In genomic region chr6:118468682-118469465, GRCh38 we compare ENCODE assay signal across 13 cellular contexts.
DNase-seq lines count a peak whose midpoint lies in the region; ATAC-seq, FAIRE-seq and TF ChIP-seq lines count a peak whose summit lies in the region.
"Had no signal": no experiment of that assay in that cellular context is flagged by ENCODE, and none has a peak within 500 bp of the region (broad histone marks: within the 10 kb centered on the region; RNA-seq: fewer than 3 reads in every experiment).

No MANE protein-coding gene starts in this region.

- H3K4me3 ChIP-seq in bronchial epithelial cell (ENCODE audit: low read depth, low read length), result no peak overlapping the region
- H3K4me3 ChIP-seq: uterus had no signal

- H3K27me3 ChIP-seq in bronchial epithelial cell (ENCODE audit: control insufficient read depth, insufficient read depth, low read length), result no peaks in the 10 kb centered on the region
- H3K27me3 ChIP-seq: uterus had no signal

- peaks cover 3% of the 10 kb centered on the region for H3K36me3 ChIP-seq in bronchial epithelial cell (ENCODE audit: control insufficient read depth, insufficient read depth, low read length)
- H3K36me3 ChIP-seq: uterus had no signal

- FAIRE-seq in bronchial epithelial cell (lab: Jason Lieb, UNC), result no peak

- DNase-seq in HuH-7 (ENCODE audit: low spot score) (peak; percentile 3), NCI-H2196 (lab: John Stamatoyannopoulos, UW; ENCODE audit: unreplicated experiment) (peak; percentile 70), bronchial epithelial cell (ENCODE audit: low read depth) (peak; percentile 57), pulmonary artery endothelial cell (ENCODE audit: low read depth, low spot score) (peak; percentile 29), putamen (ENCODE audit: low spot score) (no peak), activated gamma-delta T cell (lab: John Stamatoyannopoulos, UW) (no peak)
- DNase-seq: activated CD4-positive, alpha-beta T cell treated with anti-CD3 and anti-CD28 coated beads for 1 hour; activated naive CD4-positive, alpha-beta T cell treated with anti-CD3 and anti-CD28 coated beads, Interleukin-2, amount 50 U/mL, for 16 hours; Caco-2; NCI-H2227 treated with DMSO at 0.1 percent for 48 hours; SK-N-SH; uterus had no signal

- ATAC-seq in GM19328 (IDR thresholded peaks at IDR 0.05; ENCODE audit: unreplicated experiment), result no peak

- no peak for TF ChIP-seq CTCF in bronchial epithelial cell (IDR thresholded peaks at IDR 0.05; ENCODE audit: insufficient read depth, low read length, severe bottlenecking)

Comparison
In these comparisons a context has a peak if more than half of its experiments do, and no peak if none do; other contexts are left out.
1. DNase-seq: peak in HuH-7 (single experiment), NCI-H2196 (single experiment), bronchial epithelial cell (single experiment) and pulmonary artery endothelial cell (single experiment); none in putamen (single experiment) and activated gamma-delta T cell (single experiment).